Comparison of ENCODE assay signal across 8 cellular contexts in the genomic region with DNA sequence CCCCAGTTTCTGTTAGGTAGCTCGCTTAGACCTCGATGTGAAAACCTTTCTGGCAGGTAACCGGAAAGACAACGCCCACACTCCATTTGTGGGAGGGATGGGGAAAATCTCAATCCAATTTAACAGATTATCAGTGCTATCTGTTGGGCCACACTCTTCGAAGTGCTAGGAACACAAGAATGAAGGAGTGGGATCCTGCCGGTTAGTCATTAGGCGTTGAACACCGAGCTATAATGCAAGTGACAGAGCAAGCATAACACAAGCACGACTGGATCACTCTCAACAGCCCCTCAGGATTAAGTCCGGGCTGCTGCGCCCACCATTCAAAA. TPM values are rescaled to one million over a fixed set of nuclear protein-coding genes. Genes with fewer than 3 reads are reported as not detected.
DNase-seq lines count a peak whose midpoint lies in the region; ATAC-seq, FAIRE-seq and TF ChIP-seq lines count a peak whose summit lies in the region.

No MANE protein-coding gene starts in this region.

- no peaks in the 10 kb centered on the region for H3K9me3 Mint-ChIP-seq in mesothelial cell of epicardium

- H3K9me3 ChIP-seq in GM12878 (replicated peaks; ENCODE audit: control insufficient read depth, insufficient read depth, low read length) = peaks cover 2% of the 10 kb centered on the region; the same call in 1 of the 3 replicates

- H3K27ac Mint-ChIP-seq in mesothelial cell of epicardium = peak overlapping the region; percentile 99

- H3K27me3 ChIP-seq in GM12878 (replicated peaks in 1 of 2; ENCODE audit: control insufficient read depth in 2 of 2, insufficient read depth in 2 of 2, low read length in 1 of 2) = no peaks in the 10 kb centered on the region

- SMC1A ChIA-PET in GM12878 (lab: Charles Lee; ENCODE audit: uncharacterized antibody, unreplicated experiment) = interaction anchor here (0.6 to 1.9 kb wide), 6 partner anchors 33 to 136 kb away, joined by 3 to 7 read pairs (median 3); a partner anchor contains a TSS

- RAD21 ChIA-PET in GM12878 (lab: Charles Lee; ENCODE audit: unreplicated experiment) = interaction anchor here (0.6 to 1.4 kb wide), 6 partner anchors 39 to 138 kb away, joined by 3 to 5 read pairs (median 3); partner anchors contain the start of genes GNL2 and MEAF6

- no peak for TF ChIP-seq EP300 in GM12878 (IDR thresholded peaks at IDR 0.05; ENCODE audit: borderline replicate concordance in 1 of 2, control insufficient read depth in 1 of 2, low read depth in 2 of 2, low read length in 2 of 2)

- peak overlapping the region; percentile 97 for H3K4me3 ChIP-seq in GM12878

- BruUV-seq in GM12878 (replicated peaks; lab: Mats Ljungman, UMichigan) = no TSS peak

- FAIRE-seq in GM12878 (lab: Jason Lieb, UNC) = no peak

- peak overlapping the region; percentile 78 for H3K9ac ChIP-seq in GM12878 (ENCODE audit: control insufficient read depth, insufficient read depth, low read length)

- H3K27me3 Mint-ChIP-seq in mesothelial cell of epicardium (ENCODE audit: low read depth) = no peaks in the 10 kb centered on the region

- H3K79me2 ChIP-seq in GM12878 (ENCODE audit: control insufficient read depth, insufficient read depth, low read length) = peaks cover 18% of the 10 kb centered on the region

- ATAC-seq in HG03060 (IDR thresholded peaks at IDR 0.05; ENCODE audit: low read depth, unreplicated experiment) (peak; percentile 18), GM12878 (peak; percentile 43)

- no peak for TF ChIP-seq POLR2A in GM12878 (IDR thresholded peaks at IDR 0.05; ENCODE audit: low read depth, low read length)

- POLR2A ChIA-PET in GM12878 (lab: Charles Lee) = interaction anchor here (0.5 to 1.8 kb wide), 6 partner anchors 39 to 379 kb away, joined by 3 to 9 read pairs (median 4); partner anchors contain the start of genes MEAF6 and ZC3H12A

- in situ Hi-C loops in ACHN (cut with HindIII; ENCODE audit: low pct_ligation_motif_present, low pct_unique_long_range_greater_than_20kb, low sequenced_read_pairs) (no loop called here), GM12878 (cut with MboI) (no loop called here)

- no peak for TF ChIP-seq RAD21 in GM12878 (IDR thresholded peaks at IDR 0.05; ENCODE audit: insufficient read depth, low read depth, low read length)

- under 1% methylated on average over 11 of the region's 11 CpGs for WGBS in GM12878 (ENCODE audit: insufficient coverage, insufficient replicate concordance, low lambda C conversion rate, missing lambda C conversion rate)

- peaks cover 34% of the 10 kb centered on the region for H3K4me1 Mint-ChIP-seq in mesothelial cell of epicardium

- intact Hi-C loops in GM12878 (cut with micrococcal nuclease; ENCODE audit: unreplicated experiment) = loop anchor here (5.0 kb wide), 1 partner anchor 41 kb away; the partner anchor contains the start of gene MEAF6
- intact Hi-C loops in posterior vena cava (cut with DNase I) = no loop called here

- H3K27ac ChIP-seq in GM12878 (ENCODE audit: control insufficient read depth, insufficient read depth) = peak overlapping the region; percentile 58

- peak; percentile 3 for DNase-seq in ACHN
- no peak for DNase-seq in GM12878 (ENCODE audit: low read depth, low spot score)
- no peak for DNase-seq in mesothelial cell of epicardium (ENCODE audit: low spot score in 2 of 2, unreplicated experiment in 2 of 2)
- no peak for DNase-seq in kidney glomerular epithelial cell (lab: John Stamatoyannopoulos, UW)
- no peak for DNase-seq in retina
- DNase-seq in DMS153 treated with DMSO at 0.1 percent for 48 hours (lab: John Stamatoyannopoulos, UW; ENCODE audit: unreplicated experiment) = no peak
- DNase-seq in posterior vena cava (ENCODE audit: low spot score) = no peak

- peak overlapping the region; percentile 73 for H3K4me2 ChIP-seq in GM12878 (ENCODE audit: control insufficient read depth, insufficient read depth)

- peaks cover 8% of the 10 kb centered on the region for H3K36me3 Mint-ChIP-seq in mesothelial cell of epicardium

- H3K4me3 Mint-ChIP-seq in mesothelial cell of epicardium = peak overlapping the region; percentile 99

- H4K20me1 ChIP-seq in GM12878 (ENCODE audit: control insufficient read depth, insufficient read depth) = no peaks in the 10 kb centered on the region

- no peak overlapping the region for H2AFZ ChIP-seq in GM12878 (ENCODE audit: control insufficient read depth, low read depth, low read length)

- CTCF ChIA-PET in GM12878 (lab: Yijun Ruan, JAX) = interaction anchor here (0.5 to 2.3 kb wide), 6 partner anchors 10 to 130 kb away, joined by 3 to 8 read pairs (median 4); partner anchors contain the start of gene MEAF6

- peaks cover 6% of the 10 kb centered on the region; the same call in 1 of the 2 replicates for H3K4me1 ChIP-seq in GM12878 (ENCODE audit: control insufficient read depth, insufficient read depth, low read length)

- TF ChIP-seq CTCF in GM12878 (IDR thresholded peaks at IDR 0.05 in 2 of 3, conservative IDR thresholded peaks at IDR 0.05 in 1 of 3; ENCODE audit: control insufficient read depth in 2 of 3, extremely low read depth in 1 of 3, insufficient read depth in 1 of 3, low read depth in 3 of 3, low read length in 3 of 3) (no peak), mesothelial cell of epicardium (IDR thresholded peaks at IDR 0.05; ENCODE audit: unreplicated experiment) (no peak)

- H3K36me3 ChIP-seq in GM12878 (ENCODE audit: control insufficient read depth in 2 of 2, insufficient read depth in 2 of 2, low read length in 1 of 2) = no peaks in the 10 kb centered on the region; a peak in 2 of 4 replicates

RNA-seq across cellular contexts. Expression of gene SNIP1, which starts 0.5 kb away (rescaled TPM):
- 21.0 and 33.3 TPM in 2 replicates for total RNA-seq in GM12878 (2013; cell fraction: nucleolus; rRNA removed)
- 10.6 and 11.0 TPM in 2 replicates for total RNA-seq in GM12878 (2014; rRNA removed)
- total RNA-seq in GM12878 (2014; rRNA removed; fragmentation: Illumina TruSeq; extraction: Trizol) = 10.5 and 11.3 TPM in 2 replicates
- 20.6 and 22.4 TPM in 2 replicates for total RNA-seq in GM12878 (2021)
- polyA plus RNA-seq in GM12878 (2011; ENCODE audit: low read depth) = 5.0 TPM
- polyA plus RNA-seq in GM12878 (2011; rRNA removed) = 10.2 and 10.4 TPM in 2 replicates
- 6.1 and 11.1 TPM in 2 replicates for polyA plus RNA-seq in GM12878 (2011; cell fraction: cytosol; rRNA removed)
- 7.8 and 10.6 TPM in 2 replicates for polyA plus RNA-seq in GM12878 (2011; cell fraction: nucleus; rRNA removed)
- polyA plus RNA-seq in GM12878 (2012) = 6.9 and 7.7 TPM in 2 replicates
- polyA plus RNA-seq in GM12878 (2014; fragmentation: Illumina TruSeq; extraction: Trizol) = 10.1 and 12.6 TPM in 2 replicates
- 1 to 10 TPM; 2.7 to 3.3 TPM for polyA plus RNA-seq in GM12878 (2014; fragmentation: Nextera tagmentation; extraction: Ambion mirVana)
- polyA plus RNA-seq in GM12878 (2014; rRNA removed) = 10.3 and 13.7 TPM in 2 replicates
- 1 to 10 TPM; 6.9 to 7.8 TPM for polyA plus RNA-seq in GM12878 (2016; fragmentation: Nextera tagmentation; extraction: Ambion mirVana)
- 7.5 and 11.1 TPM in 2 replicates for polyA minus RNA-seq in GM12878 (2011; rRNA and poly(A)+ RNA removed)
- 5.5 and 10.3 TPM in 2 replicates for polyA minus RNA-seq in GM12878 (2011; cell fraction: cytosol; rRNA and poly(A)+ RNA removed)
- polyA minus RNA-seq in GM12878 (2011; cell fraction: nucleus; rRNA and poly(A)+ RNA removed) = 17.3 and 26.7 TPM in 2 replicates
- total RNA-seq in mesothelial cell of epicardium = 22.9 to 27.1 TPM (median 23.7 TPM) in 3 replicates
- total RNA-seq in posterior vena cava = 10 to 100 TPM; 11.3 to 13.9 TPM

RNA-seq across cellular contexts. Expression of gene DNALI1, which starts 3.2 kb away (rescaled TPM):
- total RNA-seq in GM12878 (2013; cell fraction: nucleolus; rRNA removed) = not detected in 2 replicates
- total RNA-seq in GM12878 (2014; rRNA removed) (not detected in 2 replicates), GM12878 (2014; rRNA removed; fragmentation: Illumina TruSeq; extraction: Trizol) (not detected in 2 replicates), GM12878 (2021) (not detected in 2 replicates), mesothelial cell of epicardium (12.5 to 15.7 TPM (median 14.9 TPM) in 3 replicates), posterior vena cava (1 to 10 TPM; 2.1 to 3.9 TPM)
- polyA plus RNA-seq in GM12878 (2011; ENCODE audit: low read depth) = not detected
- polyA plus RNA-seq in GM12878 (2011; rRNA removed) (not detected in 2 replicates), GM12878 (2014; fragmentation: Illumina TruSeq; extraction: Trizol) (not detected in 2 replicates), GM12878 (2014; fragmentation: Nextera tagmentation; extraction: Ambion mirVana) (under 1 TPM in 1 of 2 experiments, not detected in 1; 0.03 TPM), GM12878 (2014; rRNA removed) (not detected in 2 replicates), GM12878 (2016; fragmentation: Nextera tagmentation; extraction: Ambion mirVana) (under 1 TPM; 0.05 to 0.13 TPM)
- polyA plus RNA-seq in GM12878 (2011; cell fraction: cytosol; rRNA removed) = 0.04 TPM in 1 of 2 replicates, not detected in the other
- not detected in 2 replicates for polyA plus RNA-seq in GM12878 (2011; cell fraction: nucleus; rRNA removed)
- polyA plus RNA-seq in GM12878 (2012) = 0.04 and 0.06 TPM in 2 replicates
- not detected in 2 replicates for polyA minus RNA-seq in GM12878 (2011; rRNA and poly(A)+ RNA removed)
- polyA minus RNA-seq in GM12878 (2011; cell fraction: cytosol; rRNA and poly(A)+ RNA removed) = not detected in 2 replicates
- not detected in 2 replicates for polyA minus RNA-seq in GM12878 (2011; cell fraction: nucleus; rRNA and poly(A)+ RNA removed)

RNA-seq across cellular contexts. Expression of gene MEAF6, which starts 39.0 kb away (rescaled TPM):
- total RNA-seq in GM12878 (2013; cell fraction: nucleolus; rRNA removed) = 98.4 and 100 TPM in 2 replicates
- total RNA-seq in GM12878 (2014; rRNA removed) (51.8 and 57.8 TPM in 2 replicates), GM12878 (2014; rRNA removed; fragmentation: Illumina TruSeq; extraction: Trizol) (53.9 and 56.4 TPM in 2 replicates), GM12878 (2021) (48.6 and 49.7 TPM in 2 replicates), mesothelial cell of epicardium (58.2 to 58.7 TPM (median 58.4 TPM) in 3 replicates), posterior vena cava (10 to 100 TPM; 43.6 to 49.6 TPM)
- polyA plus RNA-seq in GM12878 (2011; ENCODE audit: low read depth) = 21.0 TPM
- polyA plus RNA-seq in GM12878 (2011; rRNA removed) (70.7 and 75.8 TPM in 2 replicates), GM12878 (2014; fragmentation: Illumina TruSeq; extraction: Trizol) (72.2 and 89.4 TPM in 2 replicates), GM12878 (2014; fragmentation: Nextera tagmentation; extraction: Ambion mirVana) (10 to 100 TPM; 30.8 to 33.3 TPM), GM12878 (2014; rRNA removed) (56.3 and 62.4 TPM in 2 replicates), GM12878 (2016; fragmentation: Nextera tagmentation; extraction: Ambion mirVana) (10 to 100 TPM; 74.7 to 75.0 TPM)
- 42.7 and 57.1 TPM in 2 replicates for polyA plus RNA-seq in GM12878 (2011; cell fraction: cytosol; rRNA removed)
- 40.8 and 43.5 TPM in 2 replicates for polyA plus RNA-seq in GM12878 (2011; cell fraction: nucleus; rRNA removed)
- 30.5 and 33.8 TPM in 2 replicates for polyA plus RNA-seq in GM12878 (2012)
- 19.6 and 26.3 TPM in 2 replicates for polyA minus RNA-seq in GM12878 (2011; rRNA and poly(A)+ RNA removed)
- polyA minus RNA-seq in GM12878 (2011; cell fraction: cytosol; rRNA and poly(A)+ RNA removed) = 14.3 and 17.0 TPM in 2 replicates
- 19.1 and 32.1 TPM in 2 replicates for polyA minus RNA-seq in GM12878 (2011; cell fraction: nucleus; rRNA and poly(A)+ RNA removed)

RNA-seq across cellular contexts. Expression of gene GNL2, which starts 42.2 kb away (rescaled TPM):
- 127 and 129 TPM in 2 replicates for total RNA-seq in GM12878 (2013; cell fraction: nucleolus; rRNA removed)
- total RNA-seq in GM12878 (2014; rRNA removed) (80.0 and 87.7 TPM in 2 replicates), GM12878 (2014; rRNA removed; fragmentation: Illumina TruSeq; extraction: Trizol) (153 and 167 TPM in 2 replicates), GM12878 (2021) (66.6 and 71.6 TPM in 2 replicates), mesothelial cell of epicardium (59.3 to 61.8 TPM (median 61.1 TPM) in 3 replicates), posterior vena cava (10 to 100 TPM; 35.7 to 40.0 TPM)
- polyA plus RNA-seq in GM12878 (2011; ENCODE audit: low read depth) = 32.8 TPM
- polyA plus RNA-seq in GM12878 (2011; rRNA removed) (71.8 and 92.8 TPM in 2 replicates), GM12878 (2014; fragmentation: Illumina TruSeq; extraction: Trizol) (138 and 145 TPM in 2 replicates), GM12878 (2014; fragmentation: Nextera tagmentation; extraction: Ambion mirVana) (10 to 100 TPM; 64.2 to 91.3 TPM), GM12878 (2014; rRNA removed) (76.2 and 85.1 TPM in 2 replicates), GM12878 (2016; fragmentation: Nextera tagmentation; extraction: Ambion mirVana) (100 to 1,000 TPM; 113 to 118 TPM)
- 25.9 and 36.9 TPM in 2 replicates for polyA plus RNA-seq in GM12878 (2011; cell fraction: cytosol; rRNA removed)
- 78.2 and 89.6 TPM in 2 replicates for polyA plus RNA-seq in GM12878 (2011; cell fraction: nucleus; rRNA removed)
- polyA plus RNA-seq in GM12878 (2012) = 52.0 and 60.8 TPM in 2 replicates
- 58.5 and 66.9 TPM in 2 replicates for polyA minus RNA-seq in GM12878 (2011; rRNA and poly(A)+ RNA removed)
- 26.9 and 28.5 TPM in 2 replicates for polyA minus RNA-seq in GM12878 (2011; cell fraction: cytosol; rRNA and poly(A)+ RNA removed)
- polyA minus RNA-seq in GM12878 (2011; cell fraction: nucleus; rRNA and poly(A)+ RNA removed) = 62.7 and 110 TPM in 2 replicates
